ENCODE assay signal across 8 cellular contexts in genomic region chr1:247936965-247937734, GRCh38. TPM values are rescaled to one million over a fixed set of nuclear protein-coding genes. Genes with fewer than 3 reads are reported as not detected.
DNase-seq lines count a peak whose midpoint lies in the region; ATAC-seq and TF ChIP-seq lines count a peak whose summit lies in the region.
"Not testable (repeated sequence)": the region's sequence is repeated elsewhere in the genome, so short reads cannot be mapped to it uniquely, and the experiment has no call there.

No MANE protein-coding gene starts in this region.

- not testable (repeated sequence) for H3K27me3 ChIP-seq in esophagus squamous epithelium

- H3K9me3 ChIP-seq in esophagus squamous epithelium: peaks cover 0 to 15% (median 6%) of the 10 kb centered on the region in 3 donors

- POLR2A ChIA-PET in RWPE1 (lab: Yijun Ruan, JAX; ENCODE audit: low non-redundant PET): not testable (repeated sequence)

- H3K4me3 ChIP-seq in esophagus squamous epithelium: peak overlapping the region in 2 of 4 donors; percentile 27 to 67

- not testable (repeated sequence) for H3K36me3 ChIP-seq in esophagus squamous epithelium

- DNase-seq in DMS53 (lab: John Stamatoyannopoulos, UW) (peak; percentile 96), RWPE1 (ENCODE audit: low spot score) (peak; percentile 49), activated T-helper 1 cell treated with Interleukin-2 at 50 U/mL for 16 hours (ENCODE audit: low read depth) (peak; percentile 70), esophagus squamous epithelium (lab: John Stamatoyannopoulos, UW) (peak; percentile 3), mucosa of gallbladder (ENCODE audit: low spot score) (peak; percentile 49)
- DNase-seq in stimulated activated CD8-positive, alpha-beta memory T cell treated with anti-CD3 and anti-CD28 coated beads, Interleukin-4, amount 100 ng/mL, for 24 hours (ENCODE audit: low read depth): peak; percentile 83

- ATAC-seq in GM21528 (IDR thresholded peaks at IDR 0.05; ENCODE audit: low FRiP score, unreplicated experiment): peak; percentile 100
- ATAC-seq in HG03575 (IDR thresholded peaks at IDR 0.05; ENCODE audit: extremely low read depth, insufficient number of reproducible peaks, low FRiP score, unreplicated experiment): peak; percentile 99

- not testable (repeated sequence) for TF ChIP-seq POLR2A in esophagus squamous epithelium (IDR thresholded peaks at IDR 0.05)

- TF ChIP-seq CTCF in RWPE1 (conservative IDR thresholded peaks at IDR 0.05; ENCODE audit: low read depth) (peak; percentile 77), esophagus squamous epithelium (IDR thresholded peaks at IDR 0.05) (peak in 5 of 6 experiments; percentile 20 to 87 (median 67))

- H3K27ac ChIP-seq in RWPE1, esophagus squamous epithelium: not testable (repeated sequence)

- WGBS in esophagus squamous epithelium, 2 donors: 7 to 24% methylated on average over 3 to 4 of the region's 44 CpGs

- not testable (repeated sequence) for H3K4me1 ChIP-seq in esophagus squamous epithelium

- intact Hi-C loops in esophagus squamous epithelium (cut with DNase I): not testable (repeated sequence)

- CTCF ChIA-PET in RWPE1 (lab: Yijun Ruan, JAX): interaction anchor here (0.6 to 1.3 kb wide), 7 partner anchors 13 to 326 kb away, joined by 3 to 5 read pairs (median 3); partner anchors contain the start of genes OR2AJ1 and TRIM58

RNA-seq across cellular contexts. Expression of gene OR2L8, which starts 11.5 kb away (rescaled TPM):
- total RNA-seq in esophagus squamous epithelium (not detected), mucosa of gallbladder (not detected)

RNA-seq across cellular contexts. Expression of gene OR2AJ1, which starts 12.5 kb away (rescaled TPM):
- not detected for total RNA-seq in esophagus squamous epithelium
- total RNA-seq in mucosa of gallbladder: not detected

RNA-seq across cellular contexts. Expression of gene OR2T8, which starts 17.1 kb away (rescaled TPM):
- total RNA-seq in esophagus squamous epithelium (under 1 TPM in 1 of 4 donors, not detected in 3; 0.23 TPM), mucosa of gallbladder (not detected)

RNA-seq across cellular contexts. Expression of gene OR2AK2, which starts 27.9 kb away (rescaled TPM):
- not detected for total RNA-seq in esophagus squamous epithelium
- total RNA-seq in mucosa of gallbladder: not detected

RNA-seq across cellular contexts. Expression of gene OR2W3, which starts 41.8 kb away (rescaled TPM):
- total RNA-seq in esophagus squamous epithelium: 1 to 10 TPM in 2 of 4 donors, not detected in 2; 1.5 to 1.8 TPM
- 0.66 TPM for total RNA-seq in mucosa of gallbladder

Comparison
In these comparisons a context has a peak if more than half of its experiments do, and no peak if none do; other contexts are left out.
1. DNase-seq: peak in every context shown above with its lines; median percentile 96 in DMS53; 83 in stimulated activated CD8-positive, alpha-beta memory T cell treated with anti-CD3 and anti-CD28 coated beads, Interleukin-4, amount 100 ng/mL, for 24 hours; 70 in activated T-helper 1 cell treated with Interleukin-2 at 50 U/mL for 16 hours; 49 in RWPE1; 49 in mucosa of gallbladder; 3 in esophagus squamous epithelium.